ENCODE assay signal across 1 cellular context in the genomic region with DNA sequence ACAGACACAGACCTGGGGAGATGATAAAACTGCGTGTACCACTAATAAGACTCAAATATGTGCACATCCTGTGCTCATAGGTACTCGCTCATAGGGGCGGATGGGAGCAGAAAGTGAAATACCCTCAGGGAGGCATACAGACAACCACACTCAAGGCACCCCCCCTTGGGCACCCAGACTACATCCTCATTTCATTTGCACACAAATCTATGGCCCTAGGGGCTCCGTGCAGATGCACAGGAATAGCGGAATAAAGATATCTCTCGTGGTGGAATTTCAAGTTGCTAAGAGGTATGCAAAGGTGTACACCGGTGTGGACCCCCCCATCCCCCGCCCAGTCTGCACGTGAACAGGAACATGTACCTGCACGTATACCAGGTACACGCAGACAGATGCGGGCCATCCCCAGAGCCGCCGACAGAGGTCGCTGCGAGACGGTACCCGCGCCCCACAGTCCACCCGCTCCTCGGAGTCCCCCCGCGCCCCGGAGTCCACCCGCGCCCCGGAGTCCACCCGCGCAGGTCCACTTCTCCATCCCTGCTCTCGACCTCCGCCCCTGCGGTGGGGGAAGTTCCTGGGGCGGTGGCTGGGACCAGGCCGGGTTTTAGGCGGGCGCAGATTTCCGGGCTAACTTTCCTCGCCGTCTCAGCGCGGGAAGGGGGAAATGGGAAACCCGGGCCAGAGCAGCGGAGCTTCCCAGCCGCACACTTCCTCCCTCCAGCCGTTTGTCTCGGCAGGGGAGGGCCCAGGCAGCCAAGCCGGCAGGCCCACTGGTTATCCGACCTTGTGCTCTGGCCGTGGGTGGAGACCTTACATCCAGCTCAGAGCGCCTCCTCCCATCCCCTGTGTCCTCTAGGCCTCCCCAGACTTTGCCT.
TF ChIP-seq lines count a peak whose summit lies in the region.

No MANE protein-coding gene starts in this region.

TF ChIP-seq in HEK293, 187 proteins besides CTCF, POLR2A, EP300 and RAD21 (continued from another document):
- TF ChIP-seq, protein P1, sequence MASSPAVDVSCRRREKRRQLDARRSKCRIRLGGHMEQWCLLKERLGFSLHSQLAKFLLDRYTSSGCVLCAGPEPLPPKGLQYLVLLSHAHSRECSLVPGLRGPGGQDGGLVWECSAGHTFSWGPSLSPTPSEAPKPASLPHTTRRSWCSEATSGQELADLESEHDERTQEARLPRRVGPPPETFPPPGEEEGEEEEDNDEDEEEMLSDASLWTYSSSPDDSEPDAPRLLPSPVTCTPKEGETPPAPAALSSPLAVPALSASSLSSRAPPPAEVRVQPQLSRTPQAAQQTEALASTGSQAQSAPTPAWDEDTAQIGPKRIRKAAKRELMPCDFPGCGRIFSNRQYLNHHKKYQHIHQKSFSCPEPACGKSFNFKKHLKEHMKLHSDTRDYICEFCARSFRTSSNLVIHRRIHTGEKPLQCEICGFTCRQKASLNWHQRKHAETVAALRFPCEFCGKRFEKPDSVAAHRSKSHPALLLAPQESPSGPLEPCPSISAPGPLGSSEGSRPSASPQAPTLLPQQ (tag by site-specific recombination; IDR thresholded peaks at IDR 0.05), result peak; percentile 80; the same call in 1 of the 2 replicates
- TF ChIP-seq AEBP2 (tag by site-specific recombination; IDR thresholded peaks at IDR 0.05; ENCODE audit: borderline replicate concordance), result 0 out of 2 replicates have a peak, but pooled peaks have one; percentile 50
- TF ChIP-seq ZEB2 (tag by site-specific recombination; IDR thresholded peaks at IDR 0.05), result peak; percentile 98
- TF ChIP-seq ZNF785 (tag by site-specific recombination; IDR thresholded peaks at IDR 0.05), result 0 out of 2 replicates have a peak, but pooled peaks have one; percentile 58
- TF ChIP-seq ZNF513 (tag by site-specific recombination; IDR thresholded peaks at IDR 0.05), result no peak
- TF ChIP-seq ZFP37 (tag by site-specific recombination; IDR thresholded peaks at IDR 0.05), result peak; percentile 97
- no peak for TF ChIP-seq SALL2 (tag by site-specific recombination; IDR thresholded peaks at IDR 0.05; ENCODE audit: borderline replicate concordance)
- TF ChIP-seq ZBTB20 (tag by site-specific recombination; IDR thresholded peaks at IDR 0.05), result peak; percentile 90
- TF ChIP-seq ZNF660 (tag by site-specific recombination; IDR thresholded peaks at IDR 0.05), result peak; percentile 58
- peak; percentile 28; the same call in 1 of the 2 replicates for TF ChIP-seq ZSCAN30 (tag by site-specific recombination; IDR thresholded peaks at IDR 0.05)
- TF ChIP-seq WT1 (tag by site-specific recombination; IDR thresholded peaks at IDR 0.05), result no peak
- peak; percentile 100 for TF ChIP-seq ZNF2 (tag by site-specific recombination; IDR thresholded peaks at IDR 0.05)
- TF ChIP-seq IKZF3 (tag by site-specific recombination; IDR thresholded peaks at IDR 0.05), result peak; percentile 72; the same call in 1 of the 2 replicates
- TF ChIP-seq SCRT1 (tag by site-specific recombination; IDR thresholded peaks at IDR 0.05; ENCODE audit: borderline replicate concordance), result no peak
- TF ChIP-seq YY2 (tag by site-specific recombination; IDR thresholded peaks at IDR 0.05), result no peak
- no peak for TF ChIP-seq HIC1 (tag by site-specific recombination; IDR thresholded peaks at IDR 0.05)
- TF ChIP-seq ZNF501 (tag by site-specific recombination; IDR thresholded peaks at IDR 0.05), result peak; percentile 83; the same call in 1 of the 2 replicates
- TF ChIP-seq GLIS1 (tag by site-specific recombination; IDR thresholded peaks at IDR 0.05), result peak; percentile 82
- peak; percentile 47; the same call in 1 of the 2 replicates for TF ChIP-seq ZNF366 (tag by site-specific recombination; conservative IDR thresholded peaks at IDR 0.05)
- TF ChIP-seq, protein P2, sequence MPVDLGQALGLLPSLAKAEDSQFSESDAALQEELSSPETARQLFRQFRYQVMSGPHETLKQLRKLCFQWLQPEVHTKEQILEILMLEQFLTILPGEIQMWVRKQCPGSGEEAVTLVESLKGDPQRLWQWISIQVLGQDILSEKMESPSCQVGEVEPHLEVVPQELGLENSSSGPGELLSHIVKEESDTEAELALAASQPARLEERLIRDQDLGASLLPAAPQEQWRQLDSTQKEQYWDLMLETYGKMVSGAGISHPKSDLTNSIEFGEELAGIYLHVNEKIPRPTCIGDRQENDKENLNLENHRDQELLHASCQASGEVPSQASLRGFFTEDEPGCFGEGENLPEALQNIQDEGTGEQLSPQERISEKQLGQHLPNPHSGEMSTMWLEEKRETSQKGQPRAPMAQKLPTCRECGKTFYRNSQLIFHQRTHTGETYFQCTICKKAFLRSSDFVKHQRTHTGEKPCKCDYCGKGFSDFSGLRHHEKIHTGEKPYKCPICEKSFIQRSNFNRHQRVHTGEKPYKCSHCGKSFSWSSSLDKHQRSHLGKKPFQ (tag by site-specific recombination; IDR thresholded peaks at IDR 0.05), result no peak
- TF ChIP-seq, protein P3, sequence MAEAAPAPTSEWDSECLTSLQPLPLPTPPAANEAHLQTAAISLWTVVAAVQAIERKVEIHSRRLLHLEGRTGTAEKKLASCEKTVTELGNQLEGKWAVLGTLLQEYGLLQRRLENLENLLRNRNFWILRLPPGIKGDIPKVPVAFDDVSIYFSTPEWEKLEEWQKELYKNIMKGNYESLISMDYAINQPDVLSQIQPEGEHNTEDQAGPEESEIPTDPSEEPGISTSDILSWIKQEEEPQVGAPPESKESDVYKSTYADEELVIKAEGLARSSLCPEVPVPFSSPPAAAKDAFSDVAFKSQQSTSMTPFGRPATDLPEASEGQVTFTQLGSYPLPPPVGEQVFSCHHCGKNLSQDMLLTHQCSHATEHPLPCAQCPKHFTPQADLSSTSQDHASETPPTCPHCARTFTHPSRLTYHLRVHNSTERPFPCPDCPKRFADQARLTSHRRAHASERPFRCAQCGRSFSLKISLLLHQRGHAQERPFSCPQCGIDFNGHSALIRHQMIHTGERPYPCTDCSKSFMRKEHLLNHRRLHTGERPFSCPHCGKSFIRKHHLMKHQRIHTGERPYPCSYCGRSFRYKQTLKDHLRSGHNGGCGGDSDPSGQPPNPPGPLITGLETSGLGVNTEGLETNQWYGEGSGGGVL (tag by site-specific recombination; IDR thresholded peaks at IDR 0.05), result peak; percentile 74
- TF ChIP-seq ZNF394 (tag by site-specific recombination; IDR thresholded peaks at IDR 0.05; ENCODE audit: borderline replicate concordance), result peak; percentile 69; the same call in 1 of the 2 replicates
- TF ChIP-seq, protein P4, sequence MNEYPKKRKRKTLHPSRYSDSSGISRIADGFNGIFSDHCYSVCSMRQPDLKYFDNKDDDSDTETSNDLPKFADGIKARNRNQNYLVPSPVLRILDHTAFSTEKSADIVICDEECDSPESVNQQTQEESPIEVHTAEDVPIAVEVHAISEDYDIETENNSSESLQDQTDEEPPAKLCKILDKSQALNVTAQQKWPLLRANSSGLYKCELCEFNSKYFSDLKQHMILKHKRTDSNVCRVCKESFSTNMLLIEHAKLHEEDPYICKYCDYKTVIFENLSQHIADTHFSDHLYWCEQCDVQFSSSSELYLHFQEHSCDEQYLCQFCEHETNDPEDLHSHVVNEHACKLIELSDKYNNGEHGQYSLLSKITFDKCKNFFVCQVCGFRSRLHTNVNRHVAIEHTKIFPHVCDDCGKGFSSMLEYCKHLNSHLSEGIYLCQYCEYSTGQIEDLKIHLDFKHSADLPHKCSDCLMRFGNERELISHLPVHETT (tag by site-specific recombination; IDR thresholded peaks at IDR 0.05), result peak; percentile 28; the same call in 1 of the 2 replicates
- no peak for TF ChIP-seq ZNF302 (tag by site-specific recombination; IDR thresholded peaks at IDR 0.05; ENCODE audit: low read depth)
- TF ChIP-seq ZFHX2 (tag by site-specific recombination; conservative IDR thresholded peaks at IDR 0.05), result peak; percentile 66
